Comparison of ENCODE assay signal across 8 cellular contexts in genomic region chr12:11731455-11731854, GRCh38.
DNase-seq lines count a peak whose midpoint lies in the region; ATAC-seq and TF ChIP-seq lines count a peak whose summit lies in the region.

No MANE protein-coding gene starts in this region.

- H3K4me3 Mint-ChIP-seq in osteocyte (ENCODE audit: unreplicated experiment), result no peak overlapping the region

- H3K4me1 Mint-ChIP-seq in osteocyte (ENCODE audit: unreplicated experiment), result peaks cover 38% of the 10 kb centered on the region

- H4K20me1 ChIP-seq in Karpas-422 (ENCODE audit: insufficient read depth, low read depth, low read length), result no peaks in the 10 kb centered on the region

- no peak for ATAC-seq in HG03135 (IDR thresholded peaks at IDR 0.05; ENCODE audit: unreplicated experiment)

- no peak overlapping the region for H3K9ac ChIP-seq in Karpas-422 (ENCODE audit: low read length)

- no peak for TF ChIP-seq POLR2A in breast epithelium (IDR thresholded peaks at IDR 0.05)

- CTCF ChIA-PET in HEK293T (lab: Yijun Ruan, JAX), result interaction anchor here (0.6 kb wide), 1 partner anchor 15 kb away, joined by 3 read pairs; no protein-coding TSS in a partner anchor

- TF ChIP-seq CTCF in breast epithelium (IDR thresholded peaks at IDR 0.05) (no peak), osteocyte (IDR thresholded peaks at IDR 0.05) (no peak)

- peak overlapping the region; percentile 56 for H3K27ac Mint-ChIP-seq in osteocyte (ENCODE audit: unreplicated experiment)

- H3K9me3 ChIP-seq in Karpas-422 (ENCODE audit: low read length) (no peaks in the 10 kb centered on the region), breast epithelium (no peaks in the 10 kb centered on the region)

- H3K4me1 ChIP-seq in Karpas-422 (ENCODE audit: low read length), result peaks cover 15% of the 10 kb centered on the region
- peaks cover 0 to 20% of the 10 kb centered on the region in 2 donors for H3K4me1 ChIP-seq in breast epithelium

- H3K27ac ChIP-seq in Karpas-422 (ENCODE audit: low read length) (no peak overlapping the region), breast epithelium (peak overlapping the region; percentile 82 to 88)

- intact Hi-C loops in breast epithelium (cut with DNase I; ENCODE audit: low total_unique reads), result no loop called here

- H2AFZ ChIP-seq in Karpas-422 (ENCODE audit: low read length), result no peak overlapping the region

- DNase-seq in GM03348 (ENCODE audit: low spot score) (peak; percentile 57), Karpas-422 (no peak), breast epithelium (ENCODE audit: low spot score in 2 of 2) (no peak), osteocyte (ENCODE audit: extremely low spot score, unreplicated experiment) (no peak), HEK293T (ENCODE audit: extremely low spot score) (no peak), AG20443 (ENCODE audit: low spot score) (no peak), OCI-M2 (lab: John Stamatoyannopoulos, UW; ENCODE audit: unreplicated experiment) (no peak)

- H3K36me3 ChIP-seq in Karpas-422 (ENCODE audit: insufficient read depth, low read length) (no peaks in the 10 kb centered on the region), breast epithelium (no peaks in the 10 kb centered on the region)

- H3K4me3 ChIP-seq in Karpas-422 (ENCODE audit: low read length) (no peak overlapping the region), breast epithelium (no peak overlapping the region)

- H3K9me2 ChIP-seq in Karpas-422 (replicated peaks; ENCODE audit: insufficient read depth, low read length), result no peaks in the 10 kb centered on the region

- no peaks in the 10 kb centered on the region for H3K79me2 ChIP-seq in Karpas-422 (ENCODE audit: low read length)

- no peaks in the 10 kb centered on the region for H3K27me3 Mint-ChIP-seq in osteocyte (ENCODE audit: unreplicated experiment)

- peak overlapping the region; percentile 21 for H3K4me2 ChIP-seq in Karpas-422 (ENCODE audit: low read depth, low read length, poor library complexity, severe bottlenecking)

- no peaks in the 10 kb centered on the region for H3K27me3 ChIP-seq in Karpas-422 (ENCODE audit: low read length)
- no peaks in the 10 kb centered on the region for H3K27me3 ChIP-seq in breast epithelium

- H3K9me3 Mint-ChIP-seq in osteocyte (ENCODE audit: unreplicated experiment), result no peaks in the 10 kb centered on the region

- POLR2A ChIA-PET in HEK293T (lab: Yijun Ruan, JAX), result no interaction called here

- peaks cover 2% of the 10 kb centered on the region for H3K36me3 Mint-ChIP-seq in osteocyte (ENCODE audit: unreplicated experiment)

TF ChIP-seq in HEK293T, 16 proteins besides CTCF, POLR2A, EP300 and RAD21:
- TF ChIP-seq FOXA1 (IDR thresholded peaks at IDR 0.05) (no peak), HDGF (IDR thresholded peaks at IDR 0.05; ENCODE audit: borderline replicate concordance) (no peak), FOXM1 (IDR thresholded peaks at IDR 0.05; ENCODE audit: borderline replicate concordance) (no peak)
